In the genomic region with DNA sequence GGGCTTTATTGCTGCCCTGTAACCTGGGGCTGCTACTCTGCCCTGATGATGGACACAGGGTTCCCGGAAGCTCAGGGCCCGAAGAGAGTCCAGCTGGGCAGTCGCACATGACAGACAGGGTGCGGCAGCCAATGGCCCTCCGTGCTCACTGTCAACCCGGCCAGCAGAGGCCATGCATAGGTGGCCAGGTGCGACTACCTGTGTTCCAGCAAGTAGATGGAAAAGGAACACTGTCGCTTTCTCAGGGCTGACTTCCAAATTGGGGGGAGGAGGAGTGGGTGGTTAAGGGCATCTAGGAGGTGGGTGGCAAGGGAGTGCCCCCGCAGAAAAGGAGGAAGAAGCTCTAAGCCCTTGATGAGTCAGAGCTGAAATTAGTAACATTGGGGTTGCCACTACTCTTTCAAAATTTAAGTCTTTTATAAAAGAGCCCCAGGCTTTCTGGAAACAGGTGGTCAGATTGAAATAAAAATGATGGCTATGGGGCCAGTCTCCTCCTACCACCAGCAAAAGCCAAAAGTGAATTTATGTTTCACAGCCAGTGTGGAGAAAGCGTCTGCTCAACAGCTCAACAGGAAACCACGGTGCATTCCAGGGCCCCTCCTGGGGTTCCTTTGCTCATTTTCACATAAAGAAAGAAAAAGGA, we compare ENCODE assay signal across 8 cellular contexts. TPM values are rescaled to one million over a fixed set of nuclear protein-coding genes. Genes with fewer than 3 reads are reported as not detected.
DNase-seq lines count a peak whose midpoint lies in the region; ATAC-seq, FAIRE-seq and TF ChIP-seq lines count a peak whose summit lies in the region.

No MANE protein-coding gene starts in this region.

- TF ChIP-seq POLR2A in HepG2 (IDR thresholded peaks at IDR 0.05; ENCODE audit: insufficient read depth in 1 of 2, low read depth in 2 of 2, low read length in 2 of 2) = no peak

- H3K4me2 ChIP-seq in DOHH2 (ENCODE audit: low read length) (peak overlapping the region; percentile 91), HepG2 (ENCODE audit: low read depth, low read length) (no peak overlapping the region)

- H3K9me2 ChIP-seq in DOHH2 (replicated peaks; ENCODE audit: control insufficient read depth, low read length) = no peaks in the 10 kb centered on the region

- peaks cover 40% of the 10 kb centered on the region for H3K4me1 ChIP-seq in DOHH2 (ENCODE audit: control insufficient read depth, low read length)
- H3K4me1 ChIP-seq in HepG2 (ENCODE audit: insufficient read depth, low read length) = no peaks in the 10 kb centered on the region

- FAIRE-seq in HepG2 (lab: Jason Lieb, UNC) = no peak

- ATAC-seq in GM21723 (IDR thresholded peaks at IDR 0.05; ENCODE audit: unreplicated experiment) (peak; percentile 31), HepG2 (no peak), HG02623 (IDR thresholded peaks at IDR 0.05; ENCODE audit: unreplicated experiment) (no peak)

- H3K27ac ChIP-seq in DOHH2 (ENCODE audit: low read depth, low read length) (peak overlapping the region; percentile 98), RWPE1 (peak overlapping the region; percentile 63), HepG2 (ENCODE audit: extremely low read length, insufficient read depth, low read length) (no peak overlapping the region)

- no peaks in the 10 kb centered on the region for H3K9me3 ChIP-seq in DOHH2 (ENCODE audit: control insufficient read depth, insufficient read depth, low read length)
- no peaks in the 10 kb centered on the region for H3K9me3 ChIP-seq in HepG2 (ENCODE audit: low read length)

- no peaks in the 10 kb centered on the region for H3K27me3 ChIP-seq in DOHH2 (ENCODE audit: control insufficient read depth, low read length)
- peaks cover 7 to 54% of the 10 kb centered on the region in 2 experiments; a peak in 4 of 5 replicates for H3K27me3 ChIP-seq in HepG2 (ENCODE audit: control insufficient read depth in 1 of 2, insufficient read depth in 2 of 2, low read length in 2 of 2)

- TF ChIP-seq EP300 in HepG2 (IDR thresholded peaks at IDR 0.05; ENCODE audit: low read depth in 2 of 2, low read length in 2 of 2) (no peak), HepG2 (CRISPR knock-in tag; IDR thresholded peaks at IDR 0.05; ENCODE audit: borderline replicate concordance) (no peak)

- no peaks in the 10 kb centered on the region for H3K36me3 ChIP-seq in DOHH2 (ENCODE audit: control insufficient read depth, low read length)
- H3K36me3 ChIP-seq in HepG2 (replicated peaks in 1 of 2; ENCODE audit: control insufficient read depth in 1 of 2, insufficient read depth in 2 of 2, low read length in 2 of 2) = no peaks in the 10 kb centered on the region

- no peak for TF ChIP-seq CTCF in DOHH2 (IDR thresholded peaks at IDR 0.05; ENCODE audit: low read depth, low read length, poor library complexity, severe bottlenecking)
- TF ChIP-seq CTCF in RWPE1 (conservative IDR thresholded peaks at IDR 0.05; ENCODE audit: low read depth) = no peak
- TF ChIP-seq CTCF in HepG2 (CRISPR knock-in tag; IDR thresholded peaks at IDR 0.05) = no peak

- WGBS in HepG2 (ENCODE audit: low lambda C conversion rate) = 11% methylated on average over 10 of the region's 11 CpGs

- no peak overlapping the region for H2AFZ ChIP-seq in HepG2 (ENCODE audit: low read length)

- POLR2A ChIA-PET in RWPE1 (lab: Yijun Ruan, JAX; ENCODE audit: low non-redundant PET) (no interaction called here), HepG2 (lab: Yijun Ruan, JAX) (no interaction called here)

- intact Hi-C loops in HepG2 (cut with micrococcal nuclease; ENCODE audit: unreplicated experiment) = no loop called here

- CTCF ChIA-PET in RWPE1 (lab: Yijun Ruan, JAX) = interaction anchor here (0.6 kb wide), 1 partner anchor 19 kb away, joined by 4 read pairs; no protein-coding TSS in a partner anchor
- CTCF ChIA-PET in HepG2 (lab: Yijun Ruan, JAX; ENCODE audit: low intra/inter-chr PET ratio, low total read pairs) = no interaction called here

- DNase-seq in RWPE1 (ENCODE audit: low spot score) = no peak
- no peak for DNase-seq in HepG2 (ENCODE audit: low spot score)
- no peak for DNase-seq in DMS114 treated with DMSO at 0.1 percent for 48 hours (lab: John Stamatoyannopoulos, UW; ENCODE audit: unreplicated experiment)
- DNase-seq in H4 (ENCODE audit: low spot score) = no peak
- DNase-seq in HuH-7.5 (ENCODE audit: low spot score) = no peak

- TF ChIP-seq RAD21 in HepG2 (CRISPR knock-in tag; IDR thresholded peaks at IDR 0.05) = no peak

- H4K20me1 ChIP-seq in DOHH2 (ENCODE audit: control insufficient read depth, insufficient read depth, low read depth, low read length) = no peaks in the 10 kb centered on the region
- H4K20me1 ChIP-seq in HepG2 (ENCODE audit: insufficient read depth, low read length) = no peaks in the 10 kb centered on the region

- no peaks in the 10 kb centered on the region for H3K79me2 ChIP-seq in DOHH2 (ENCODE audit: control insufficient read depth, low read length)
- H3K79me2 ChIP-seq in HepG2 (ENCODE audit: insufficient read depth, low read length) = no peaks in the 10 kb centered on the region

- no peak overlapping the region for H3K9ac ChIP-seq in HepG2 (ENCODE audit: insufficient read depth, low read depth, low read length)

- in situ Hi-C loops in HepG2 (cut with HindIII; ENCODE audit: extremely low pct_ligation_motif_present, low pct_unique_long_range_greater_than_20kb) = no loop called here

- BruUV-seq in HepG2 (replicated peaks; lab: Mats Ljungman, UMichigan) = no TSS peak

- H3K4me3 ChIP-seq in DOHH2 (ENCODE audit: low read length) (peak overlapping the region; percentile 69), HepG2 (replicated peaks in 1 of 3; ENCODE audit: insufficient read depth in 1 of 3, low read depth in 2 of 3, low read length in 3 of 3) (no peak overlapping the region)

- H3F3A ChIP-seq in DOHH2 (ENCODE audit: control insufficient read depth, insufficient read depth) = peaks cover 26% of the 10 kb centered on the region

RNA-seq across cellular contexts. Expression of a gene that starts 2.3 kb away (rescaled TPM):
- 0.09 TPM in 1 of 2 replicates, not detected in the other for total RNA-seq in HepG2 (2016; rRNA removed; fragmentation: Illumina TruSeq; extraction: Trizol)
- total RNA-seq in HepG2 (2016; cell fraction: cytosol; rRNA removed; fragmentation: Illumina TruSeq; extraction: Trizol; ENCODE audit: low read depth) = not detected in 2 replicates
- 0.09 and 0.15 TPM in 2 replicates for total RNA-seq in HepG2 (2016; cell fraction: insoluble cytoplasmic fraction; rRNA removed; fragmentation: Illumina TruSeq; extraction: Trizol)
- total RNA-seq in HepG2 (2016; cell fraction: membrane; rRNA removed; fragmentation: Illumina TruSeq; extraction: Trizol) = not detected in 2 replicates
- not detected in 2 replicates for total RNA-seq in HepG2 (2016; cell fraction: nucleus; rRNA removed; fragmentation: Illumina TruSeq; extraction: Trizol)
- 0.14 and 0.29 TPM in 2 replicates for polyA plus RNA-seq in HepG2 (2011; rRNA removed)
- polyA plus RNA-seq in HepG2 (2011; cell fraction: cytosol; rRNA removed) = 0.03 and 0.18 TPM in 2 replicates
- 0.09 TPM in 1 of 2 replicates, not detected in the other for polyA plus RNA-seq in HepG2 (2011; cell fraction: nucleus; rRNA removed)
- polyA plus RNA-seq in HepG2 (2012) = 0.19 and 0.84 TPM in 2 replicates
- not detected in 2 replicates for polyA plus RNA-seq in HepG2 (2016; cell fraction: cytosol; fragmentation: Illumina TruSeq; extraction: Trizol; ENCODE audit: low read depth)
- polyA plus RNA-seq in HepG2 (2016; cell fraction: insoluble cytoplasmic fraction; fragmentation: Illumina TruSeq; extraction: Trizol; ENCODE audit: low read depth) = 0.15 and 0.32 TPM in 2 replicates
- not detected in 2 replicates for polyA plus RNA-seq in HepG2 (2016; cell fraction: membrane; fragmentation: Illumina TruSeq; extraction: Trizol; ENCODE audit: low read depth)
- polyA plus RNA-seq in HepG2 (2016; cell fraction: nucleus; fragmentation: Illumina TruSeq; extraction: Trizol; ENCODE audit: insufficient read depth, low read depth) = not detected in 2 replicates
- 0.16 and 0.40 TPM in 2 replicates for polyA minus RNA-seq in HepG2 (2011; rRNA and poly(A)+ RNA removed; ENCODE audit: low replicate concordance)
- 0.26 TPM in 1 of 2 replicates, not detected in the other for polyA minus RNA-seq in HepG2 (2011; cell fraction: cytosol; rRNA and poly(A)+ RNA removed)
- 1.0 and 1.2 TPM in 2 replicates for polyA minus RNA-seq in HepG2 (2011; cell fraction: nucleus; rRNA and poly(A)+ RNA removed)
- total RNA-seq in H4 (2014; rRNA removed; shearing (Covaris generic)) = 0.04 and 0.08 TPM in 2 replicates

RNA-seq across cellular contexts. Expression of a gene that starts 38.2 kb away (rescaled TPM):
- 0.03 and 0.22 TPM in 2 replicates for total RNA-seq in HepG2 (2016; rRNA removed; fragmentation: Illumina TruSeq; extraction: Trizol)
- not detected in 2 replicates for total RNA-seq in HepG2 (2016; cell fraction: cytosol; rRNA removed; fragmentation: Illumina TruSeq; extraction: Trizol; ENCODE audit: low read depth)
- total RNA-seq in HepG2 (2016; cell fraction: insoluble cytoplasmic fraction; rRNA removed; fragmentation: Illumina TruSeq; extraction: Trizol) = 0.13 and 0.28 TPM in 2 replicates
- total RNA-seq in HepG2 (2016; cell fraction: membrane; rRNA removed; fragmentation: Illumina TruSeq; extraction: Trizol) = 0.21 TPM in 1 of 2 replicates, not detected in the other
- total RNA-seq in HepG2 (2016; cell fraction: nucleus; rRNA removed; fragmentation: Illumina TruSeq; extraction: Trizol) = 0.25 and 1.5 TPM in 2 replicates
- 0.38 and 0.47 TPM in 2 replicates for polyA plus RNA-seq in HepG2 (2011; rRNA removed)
- 0.15 and 0.16 TPM in 2 replicates for polyA plus RNA-seq in HepG2 (2011; cell fraction: cytosol; rRNA removed)
- 1.7 and 2.2 TPM in 2 replicates for polyA plus RNA-seq in HepG2 (2011; cell fraction: nucleus; rRNA removed)
- polyA plus RNA-seq in HepG2 (2012) = 0.43 and 0.91 TPM in 2 replicates
- polyA plus RNA-seq in HepG2 (2016; cell fraction: cytosol; fragmentation: Illumina TruSeq; extraction: Trizol; ENCODE audit: low read depth) = 0.02 and 0.09 TPM in 2 replicates
- 0.05 TPM in 1 of 2 replicates, not detected in the other for polyA plus RNA-seq in HepG2 (2016; cell fraction: insoluble cytoplasmic fraction; fragmentation: Illumina TruSeq; extraction: Trizol; ENCODE audit: low read depth)
- polyA plus RNA-seq in HepG2 (2016; cell fraction: membrane; fragmentation: Illumina TruSeq; extraction: Trizol; ENCODE audit: low read depth) = 0.13 and 0.49 TPM in 2 replicates
- 0.79 and 1.1 TPM in 2 replicates for polyA plus RNA-seq in HepG2 (2016; cell fraction: nucleus; fragmentation: Illumina TruSeq; extraction: Trizol; ENCODE audit: insufficient read depth, low read depth)
- polyA minus RNA-seq in HepG2 (2011; rRNA and poly(A)+ RNA removed; ENCODE audit: low replicate concordance) = 0.80 TPM in 1 of 2 replicates, not detected in the other
- not detected in 2 replicates for polyA minus RNA-seq in HepG2 (2011; cell fraction: cytosol; rRNA and poly(A)+ RNA removed)
- 3.1 and 5.0 TPM in 2 replicates for polyA minus RNA-seq in HepG2 (2011; cell fraction: nucleus; rRNA and poly(A)+ RNA removed)
- total RNA-seq in H4 (2014; rRNA removed; shearing (Covaris generic)) = 2.1 and 4.6 TPM in 2 replicates
